11 cellular contexts compared by ENCODE assay signal in the genomic region with DNA sequence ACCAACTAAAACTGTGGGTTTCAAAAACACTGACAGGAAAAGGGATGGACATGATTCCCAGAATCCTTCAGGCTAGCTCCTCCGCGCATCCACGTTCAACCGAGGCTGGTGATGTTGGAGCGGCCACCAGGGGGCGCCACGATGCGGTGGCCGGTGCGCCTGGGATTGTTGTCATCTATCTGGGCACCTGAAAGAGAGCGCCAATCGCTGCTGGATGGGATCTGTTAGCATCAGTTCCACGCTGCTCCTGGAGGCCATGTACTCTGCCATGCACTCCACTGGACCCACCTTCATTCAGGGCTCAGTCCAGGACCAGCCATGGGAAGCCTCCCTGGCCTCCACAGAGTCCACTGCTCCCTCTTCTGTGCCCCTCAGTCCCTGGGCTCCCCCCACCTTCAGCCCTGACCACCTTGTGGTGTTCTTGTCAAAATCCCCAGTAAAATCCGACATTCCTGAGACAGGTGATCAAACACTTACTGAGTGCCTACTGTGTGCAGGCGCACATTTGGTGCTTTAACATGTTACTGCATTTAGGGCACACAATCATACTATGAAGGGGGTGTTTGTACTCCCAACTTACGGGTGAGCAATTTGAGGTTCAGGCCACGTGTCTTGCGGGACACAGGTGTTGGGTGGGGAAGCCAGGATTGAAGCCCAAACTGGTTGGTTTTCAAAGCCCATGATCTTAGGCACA.
DNase-seq lines count a peak whose midpoint lies in the region; ATAC-seq and TF ChIP-seq lines count a peak whose summit lies in the region.
"Had no signal": no experiment of that assay in that cellular context is flagged by ENCODE, and none has a peak within 500 bp of the region (broad histone marks: within the 10 kb centered on the region; RNA-seq: fewer than 3 reads in every experiment).

No MANE protein-coding gene starts in this region.

- in situ Hi-C loops in IMR-90 (cut with MboI; ENCODE audit: low sequenced_read_pairs) = no loop called here

- no peak for ATAC-seq in IMR-90 (ENCODE audit: low read depth)
- ATAC-seq in psoas muscle = no peak
- ATAC-seq in HG02759 (IDR thresholded peaks at IDR 0.05; ENCODE audit: unreplicated experiment) = no peak

- POLR2A ChIA-PET in IMR-90 (lab: Charles Lee; ENCODE audit: unreplicated experiment) = interaction anchor here (0.6 kb wide), 1 partner anchor 89 kb away, joined by 7 read pairs; no protein-coding TSS in a partner anchor

- no peak overlapping the region for H2AK5ac ChIP-seq in IMR-90 (ENCODE audit: low read depth, low read length)

- H3K9me3 Mint-ChIP-seq in activated CD4-positive, alpha-beta T cell treated with anti-CD3 and anti-CD28 coated beads, Interleukin-2, amount 10 ng/mL, durations not matched to agents 24 days and 14 days = no peaks in the 10 kb centered on the region
- H3K9me3 Mint-ChIP-seq: stimulated activated naive CD8-positive, alpha-beta T cell treated with anti-CD3 and anti-CD28 coated beads, Interleukin-15, Interleukin-2, amounts not matched to agents 100 ng/mL and 50 ng/mL, for 24 hours had no signal

- H3K9me1 ChIP-seq in IMR-90 (ENCODE audit: insufficient read depth, low read length) = peaks cover 8% of the 10 kb centered on the region; the same call in 1 of the 2 replicates

- H3K27me3 Mint-ChIP-seq in activated CD4-positive, alpha-beta T cell treated with anti-CD3 and anti-CD28 coated beads, Interleukin-2, amount 10 ng/mL, durations not matched to agents 24 days and 14 days = no peaks in the 10 kb centered on the region
- H3K27me3 Mint-ChIP-seq: stimulated activated naive CD8-positive, alpha-beta T cell treated with anti-CD3 and anti-CD28 coated beads, Interleukin-15, Interleukin-2, amounts not matched to agents 100 ng/mL and 50 ng/mL, for 24 hours had no signal

- peak; percentile 63 for DNase-seq in activated CD4-positive, alpha-beta T cell treated with anti-CD3 and anti-CD28 coated beads, Interleukin-2, amount 10 ng/mL, durations not matched to agents 24 days and 14 days
- no peak for DNase-seq in activated CD4-positive, alpha-beta T cell treated with anti-CD3 and anti-CD28 coated beads for 4 hours
- no peak for DNase-seq in IMR-90
- DNase-seq in epithelial cell of esophagus (ENCODE audit: low read depth) = no peak
- no peak for DNase-seq in psoas muscle
- DNase-seq in activated CD8-positive, alpha-beta memory T cell treated with anti-CD3 and anti-CD28 coated beads, Interleukin-2, amount 50 U/mL, for 4 hours = no peak
- DNase-seq in NCI-H1694 (lab: John Stamatoyannopoulos, UW) = no peak
- DNase-seq: DMS79, NCI-H526 treated with DMSO at 0.1 percent for 48 hours had no signal

- no peak overlapping the region for H3K27ac Mint-ChIP-seq in activated CD4-positive, alpha-beta T cell treated with anti-CD3 and anti-CD28 coated beads, Interleukin-2, amount 10 ng/mL, durations not matched to agents 24 days and 14 days
- H3K27ac Mint-ChIP-seq: stimulated activated naive CD8-positive, alpha-beta T cell treated with anti-CD3 and anti-CD28 coated beads, Interleukin-15, Interleukin-2, amounts not matched to agents 100 ng/mL and 50 ng/mL, for 24 hours had no signal

- no peak overlapping the region for H3K4ac ChIP-seq in IMR-90 (ENCODE audit: low read depth, low read length)

- H2BK5ac ChIP-seq in IMR-90 (ENCODE audit: low read depth, low read length, poor library complexity, severe bottlenecking) = no peak overlapping the region

- intact Hi-C loops in activated CD4-positive, alpha-beta T cell treated with anti-CD3 and anti-CD28 coated beads, Interleukin-2, amount 10 ng/mL, durations not matched to agents 24 days and 14 days (cut with micrococcal nuclease) = no loop called here
- intact Hi-C loops in IMR-90 (cut with micrococcal nuclease) = loop anchor here (10.0 kb wide), 1 partner anchor 437 kb away; no protein-coding TSS in a partner anchor
- intact Hi-C loops in psoas muscle (cut with DNase I) = loop anchor here in 1 of 2 donors (10.0 kb wide), 1 partner anchor 153 kb away; no protein-coding TSS in a partner anchor

- H3K27me3 ChIP-seq in IMR-90 (ENCODE audit: control insufficient read depth, insufficient read depth, low read length) (no peaks in the 10 kb centered on the region), psoas muscle (ENCODE audit: insufficient read depth in 3 of 3, low read length in 2 of 3) (no peaks in the 10 kb centered on the region)

- H3K36me3 Mint-ChIP-seq in activated CD4-positive, alpha-beta T cell treated with anti-CD3 and anti-CD28 coated beads, Interleukin-2, amount 10 ng/mL, durations not matched to agents 24 days and 14 days (ENCODE audit: low read depth) = no peaks in the 10 kb centered on the region

- CTCF ChIA-PET in IMR-90 (lab: Yijun Ruan, JAX) = interaction anchor here (0.6 to 0.8 kb wide), 2 partner anchors 9 to 18 kb away, joined by 3 to 5 read pairs; no protein-coding TSS in a partner anchor

- peaks cover 9% of the 10 kb centered on the region; the same call in 1 of the 2 replicates for H4K20me1 ChIP-seq in IMR-90 (ENCODE audit: insufficient read depth, low read length)

- H3K9me3 ChIP-seq in IMR-90 (ENCODE audit: control insufficient read depth, insufficient read depth, low read length) (no peaks in the 10 kb centered on the region), psoas muscle (no peaks in the 10 kb centered on the region)

- H4K8ac ChIP-seq in IMR-90 (ENCODE audit: low read depth in 2 of 2, low read length in 2 of 2) = no peak overlapping the region

- H3K27ac ChIP-seq in IMR-90 (ENCODE audit: insufficient read depth, low read length) (no peak overlapping the region), psoas muscle (no peak overlapping the region)

- H3K4me3 Mint-ChIP-seq in activated CD4-positive, alpha-beta T cell treated with anti-CD3 and anti-CD28 coated beads, Interleukin-2, amount 10 ng/mL, durations not matched to agents 24 days and 14 days = no peak overlapping the region
- H3K4me3 Mint-ChIP-seq: stimulated activated naive CD8-positive, alpha-beta T cell treated with anti-CD3 and anti-CD28 coated beads, Interleukin-15, Interleukin-2, amounts not matched to agents 100 ng/mL and 50 ng/mL, for 24 hours had no signal

- peak; percentile 46 for TF ChIP-seq CTCF in IMR-90 (conservative IDR thresholded peaks at IDR 0.05; ENCODE audit: low read depth, low read length)
- TF ChIP-seq CTCF in epithelial cell of esophagus (IDR thresholded peaks at IDR 0.05; ENCODE audit: insufficient read depth, low read depth, low read length, missing control alignments) = peak; percentile 47
- TF ChIP-seq CTCF in psoas muscle (IDR thresholded peaks at IDR 0.05) = peak; percentile 32

- no peak for TF ChIP-seq POLR2A in IMR-90 (IDR thresholded peaks at IDR 0.05; ENCODE audit: low read depth, low read length)

- H3K4me1 ChIP-seq in IMR-90 (ENCODE audit: control insufficient read depth, insufficient read depth, low read length) (no peaks in the 10 kb centered on the region), psoas muscle (no peaks in the 10 kb centered on the region)

- no peak overlapping the region for H3K14ac ChIP-seq in IMR-90 (replicated peaks; ENCODE audit: low read depth, low read length)

- dilution Hi-C loops in IMR-90 (cut with HindIII; ENCODE audit: low sequenced_read_pairs, unreplicated experiment) = no loop called here

- WGBS in IMR-90 (ENCODE audit: extremely low coverage in 2 of 2, insufficient read length in 1 of 2), 2 experiments = 62% methylated on average over 7 of the region's 18 CpGs; no CpG with 5 or more reads in 1 of the 2 experiments
- WGBS in psoas muscle, 3 donors = 64 to 71% (median 68%) methylated on average over 18 of the region's 18 CpGs

- H3K18ac ChIP-seq in IMR-90 (ENCODE audit: low read depth, low read length) = no peak overlapping the region

- H2AFZ ChIP-seq in IMR-90 (replicated peaks; ENCODE audit: low read length, poor library complexity) = no peak overlapping the region

- H3K79me1 ChIP-seq in IMR-90 (ENCODE audit: low read depth in 1 of 2, low read length in 2 of 2) = peaks cover 3 to 13% of the 10 kb centered on the region in 2 experiments; a peak in 2 of 4 replicates

- H3K4me2 ChIP-seq in IMR-90 (ENCODE audit: low read depth, low read length) = no peak overlapping the region

- H4K5ac ChIP-seq in IMR-90 (ENCODE audit: low read depth, low read length) = no peak overlapping the region

- H3K4me3 ChIP-seq in IMR-90 (ENCODE audit: insufficient read depth, low read depth, low read length) (no peak overlapping the region), epithelial cell of esophagus (ENCODE audit: low read length) (no peak overlapping the region), psoas muscle (no peak overlapping the region)

- H2BK15ac ChIP-seq in IMR-90 (ENCODE audit: low read depth, low read length) = no peak overlapping the region

- 0 out of 2 replicates have a peak, but pooled peaks have one; percentile 5 for TF ChIP-seq RAD21 in IMR-90 (IDR thresholded peaks at IDR 0.05; ENCODE audit: low read length)

- H3K36me3 ChIP-seq in IMR-90 (ENCODE audit: control insufficient read depth, insufficient read depth, low read length) = peaks cover 56% of the 10 kb centered on the region
- H3K36me3 ChIP-seq in psoas muscle (ENCODE audit: insufficient read depth in 1 of 2, low read depth in 1 of 2) = peaks cover 0 to 8% of the 10 kb centered on the region in 2 donors

- no peak overlapping the region for H2AK9ac ChIP-seq in IMR-90 (replicated peaks; ENCODE audit: low read depth, low read length, poor library complexity)

- no peak overlapping the region for H4K91ac ChIP-seq in IMR-90 (ENCODE audit: insufficient read depth, low read depth, low read length)

- no peak overlapping the region for H3K23ac ChIP-seq in IMR-90 (ENCODE audit: low read depth, low read length)

- no peak overlapping the region for H2BK120ac ChIP-seq in IMR-90 (ENCODE audit: low read depth, low read length)

- no peak overlapping the region for H2BK20ac ChIP-seq in IMR-90 (ENCODE audit: low read depth, low read length)

- H3K4me1 Mint-ChIP-seq in activated CD4-positive, alpha-beta T cell treated with anti-CD3 and anti-CD28 coated beads, Interleukin-2, amount 10 ng/mL, durations not matched to agents 24 days and 14 days = peaks cover 13% of the 10 kb centered on the region

- H3K56ac ChIP-seq in IMR-90 (ENCODE audit: extremely low read depth, insufficient read depth, low read length) = no peak overlapping the region

- H3K9ac ChIP-seq in IMR-90 (ENCODE audit: low read depth, low read length) = no peak overlapping the region

- no TSS peak for BruUV-seq in IMR-90 (replicated peaks; lab: Mats Ljungman, UMichigan)

TF ChIP-seq in IMR-90, 13 proteins besides CTCF, POLR2A, EP300 and RAD21 (continues in another document):
- TF ChIP-seq CHD1 (IDR thresholded peaks at IDR 0.05; ENCODE audit: low read depth, low read length) = no peak
- TF ChIP-seq, protein P1, sequence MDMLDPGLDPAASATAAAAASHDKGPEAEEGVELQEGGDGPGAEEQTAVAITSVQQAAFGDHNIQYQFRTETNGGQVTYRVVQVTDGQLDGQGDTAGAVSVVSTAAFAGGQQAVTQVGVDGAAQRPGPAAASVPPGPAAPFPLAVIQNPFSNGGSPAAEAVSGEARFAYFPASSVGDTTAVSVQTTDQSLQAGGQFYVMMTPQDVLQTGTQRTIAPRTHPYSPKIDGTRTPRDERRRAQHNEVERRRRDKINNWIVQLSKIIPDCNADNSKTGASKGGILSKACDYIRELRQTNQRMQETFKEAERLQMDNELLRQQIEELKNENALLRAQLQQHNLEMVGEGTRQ (IDR thresholded peaks at IDR 0.05; ENCODE audit: low read depth, low read length) = no peak
- no peak for TF ChIP-seq MXI1 (IDR thresholded peaks at IDR 0.05; ENCODE audit: borderline replicate concordance, low read depth, low read length)
- TF ChIP-seq NFE2L2 (IDR thresholded peaks at IDR 0.05; ENCODE audit: low read depth, low read length) = no peak
